17 cellular contexts compared by ENCODE assay signal in genomic region chr11:8045839-8046238, GRCh38. TPM values are rescaled to one million over a fixed set of nuclear protein-coding genes. Genes with fewer than 3 reads are reported as not detected.
A peak's percentile ranks its signal among the peaks of the same experiment; 100 is the strongest.
DNase-seq lines count a peak whose midpoint lies in the region; ATAC-seq and TF ChIP-seq lines count a peak whose summit lies in the region.
"Had no signal": no experiment of that assay in that cellular context is flagged by ENCODE, and none has a peak within 500 bp of the region (broad histone marks: within the 10 kb centered on the region; RNA-seq: fewer than 3 reads in every experiment).

No MANE protein-coding gene starts in this region.

- no peak overlapping the region for H2BK120ac ChIP-seq in mesendoderm (ENCODE audit: low read depth, low read length)

- H3K23ac ChIP-seq in mesendoderm (ENCODE audit: low read length): no peak overlapping the region

- H3K18ac ChIP-seq in mesendoderm (ENCODE audit: low read length): no peak overlapping the region

- no peak overlapping the region for H2BK5ac ChIP-seq in mesendoderm (ENCODE audit: low read length)

- H3K4me3 Mint-ChIP-seq in WTC11: no peak overlapping the region
- H3K4me3 Mint-ChIP-seq in activated CD4-positive, alpha-beta T cell treated with anti-CD3 and anti-CD28 coated beads, Interleukin-2, amount 10 ng/mL, durations not matched to agents 7 days and 5 days: no peak overlapping the region
- H3K4me3 Mint-ChIP-seq: CD14-positive monocyte; CD8-positive, alpha-beta T cell had no signal

- H3K4me1 Mint-ChIP-seq in WTC11: no peaks in the 10 kb centered on the region
- H3K4me1 Mint-ChIP-seq in activated CD4-positive, alpha-beta T cell treated with anti-CD3 and anti-CD28 coated beads, Interleukin-2, amount 10 ng/mL, durations not matched to agents 7 days and 5 days: no peaks in the 10 kb centered on the region
- H3K4me1 Mint-ChIP-seq: CD14-positive monocyte had no signal

- H3K4me1 ChIP-seq in heart right ventricle (peaks cover 0 to 4% (median 0%) of the 10 kb centered on the region in 9 donors), mesendoderm (ENCODE audit: control insufficient read depth, low read depth, low read length) (no peaks in the 10 kb centered on the region)
- H3K4me1 ChIP-seq: BLaER1, HAP-1 had no signal

- ATAC-seq in left ventricle myocardium superior (peak; percentile 11), heart right ventricle (no peak), WTC11 (peak; percentile 82)
- ATAC-seq: CD8-positive, alpha-beta T cell had no signal

- CTCF ChIA-PET in WTC11 (lab: Charles Lee): interaction anchor here (1.8 to 2.7 kb wide), 2 partner anchors 12 to 40 kb away, joined by 9 read pairs; no protein-coding TSS in a partner anchor
- CTCF ChIA-PET in activated CD4-positive, alpha-beta T cell treated with anti-CD3 and anti-CD28 coated beads, Interleukin-2, amount 10 ng/mL, durations not matched to agents 7 days and 5 days (lab: Charles Lee): no interaction called here

- no peak overlapping the region for H2AK5ac ChIP-seq in mesendoderm (ENCODE audit: low read length)

- no peak overlapping the region for H3K4me3 ChIP-seq in heart right ventricle
- H3K4me3 ChIP-seq in mesendoderm (ENCODE audit: low read length): no peak overlapping the region
- H3K4me3 ChIP-seq: BLaER1, HAP-1 had no signal

- TF ChIP-seq CTCF in heart right ventricle (IDR thresholded peaks at IDR 0.05): no peak
- TF ChIP-seq CTCF in WTC11 (IDR thresholded peaks at IDR 0.05): no peak

- no peaks in the 10 kb centered on the region for H3K79me2 ChIP-seq in mesendoderm (ENCODE audit: control insufficient read depth, insufficient read depth, low read length)

- H3K36me3 ChIP-seq in heart right ventricle: no peaks in the 10 kb centered on the region
- H3K36me3 ChIP-seq in mesendoderm (ENCODE audit: control insufficient read depth, insufficient read depth, low read length): no peaks in the 10 kb centered on the region
- H3K36me3 ChIP-seq: BLaER1, HAP-1 had no signal

- DNase-seq in left ventricle myocardium superior: no peak
- no peak for DNase-seq in heart right ventricle
- no peak for DNase-seq in WTC11 (ENCODE audit: low spot score)
- peak; percentile 29 for DNase-seq in mesendoderm
- DNase-seq in hippocampal formation (lab: John Stamatoyannopoulos, UW): no peak
- no peak for DNase-seq in activated CD4-positive, alpha-beta T cell treated with anti-CD3 and anti-CD28 coated beads, Interleukin-2, amount 10 ng/mL, durations not matched to agents 7 days and 5 days
- no peak for DNase-seq in NK-92 (lab: John Stamatoyannopoulos, UW; ENCODE audit: unreplicated experiment)
- DNase-seq: 8988T; Calu3; CD8-positive, alpha-beta T cell; DMS79 treated with DMSO at 0.1 percent for 48 hours; GF-D8; GOT3 had no signal

- POLR2A ChIA-PET in WTC11 (lab: Charles Lee): no interaction called here
- POLR2A ChIA-PET in activated CD4-positive, alpha-beta T cell treated with anti-CD3 and anti-CD28 coated beads, Interleukin-2, amount 10 ng/mL, durations not matched to agents 7 days and 5 days (lab: Charles Lee): no interaction called here

- peaks cover 10% of the 10 kb centered on the region for H3K27me3 Mint-ChIP-seq in WTC11 (ENCODE audit: low read depth)
- peaks cover 40% of the 10 kb centered on the region for H3K27me3 Mint-ChIP-seq in activated CD4-positive, alpha-beta T cell treated with anti-CD3 and anti-CD28 coated beads, Interleukin-2, amount 10 ng/mL, durations not matched to agents 7 days and 5 days

- H2BK15ac ChIP-seq in mesendoderm (replicated peaks; ENCODE audit: low read depth): no peak overlapping the region

- no peak overlapping the region for H3K9ac ChIP-seq in mesendoderm (ENCODE audit: low read length)
- H3K9ac ChIP-seq: BLaER1 had no signal

- H3K79me1 ChIP-seq in mesendoderm (ENCODE audit: low read length): no peaks in the 10 kb centered on the region

- no peak overlapping the region for H3K4ac ChIP-seq in mesendoderm (ENCODE audit: low read depth, low read length)

- H3K56ac ChIP-seq in mesendoderm (ENCODE audit: low read length): no peak overlapping the region

- no peaks in the 10 kb centered on the region for H3K9me3 ChIP-seq in heart right ventricle
- H3K9me3 ChIP-seq: BLaER1, HAP-1 had no signal

- no peak overlapping the region for H3K27ac ChIP-seq in heart right ventricle
- no peak overlapping the region for H3K27ac ChIP-seq in mesendoderm (ENCODE audit: low read depth, low read length)
- H3K27ac ChIP-seq: BLaER1 had no signal

- H3K27ac Mint-ChIP-seq in WTC11: no peak overlapping the region
- no peak overlapping the region for H3K27ac Mint-ChIP-seq in activated CD4-positive, alpha-beta T cell treated with anti-CD3 and anti-CD28 coated beads, Interleukin-2, amount 10 ng/mL, durations not matched to agents 7 days and 5 days
- H3K27ac Mint-ChIP-seq: CD14-positive monocyte; CD8-positive, alpha-beta T cell had no signal

- H4K5ac ChIP-seq in mesendoderm (ENCODE audit: low read length): no peak overlapping the region

- no peak overlapping the region for H3K4me2 ChIP-seq in mesendoderm (ENCODE audit: low read length)
- H3K4me2 ChIP-seq: BLaER1 had no signal

- H3K36me3 Mint-ChIP-seq in WTC11: no peaks in the 10 kb centered on the region
- H3K36me3 Mint-ChIP-seq in activated CD4-positive, alpha-beta T cell treated with anti-CD3 and anti-CD28 coated beads, Interleukin-2, amount 10 ng/mL, durations not matched to agents 7 days and 5 days (ENCODE audit: low read depth): no peaks in the 10 kb centered on the region
- H3K36me3 Mint-ChIP-seq: CD14-positive monocyte; CD8-positive, alpha-beta T cell had no signal

- H3K9me3 Mint-ChIP-seq in WTC11: peaks cover 12% of the 10 kb centered on the region
- no peaks in the 10 kb centered on the region for H3K9me3 Mint-ChIP-seq in activated CD4-positive, alpha-beta T cell treated with anti-CD3 and anti-CD28 coated beads, Interleukin-2, amount 10 ng/mL, durations not matched to agents 7 days and 5 days
- H3K9me3 Mint-ChIP-seq: CD14-positive monocyte; CD8-positive, alpha-beta T cell had no signal

- intact Hi-C loops in left ventricle myocardium superior (cut with micrococcal nuclease) (no loop called here), heart right ventricle (cut with DNase I) (no loop called here)

- H3K27me3 ChIP-seq in heart right ventricle (no peaks in the 10 kb centered on the region), mesendoderm (ENCODE audit: insufficient read depth, low read length, poor library complexity) (no peaks in the 10 kb centered on the region)
- H3K27me3 ChIP-seq: BLaER1 had no signal

- no peak overlapping the region for H4K8ac ChIP-seq in mesendoderm (ENCODE audit: low read depth, low read length)

- 46 to 49% methylated on average over 4 of the region's 4 CpGs for whole genome bisulfite sequencing in heart right ventricle, 2 donors
- no CpG with 5 or more reads among the region's 4 CpGs for WGBS in mesendoderm (ENCODE audit: extremely low coverage, insufficient coverage, low lambda C conversion rate)

TF ChIP-seq in WTC11, 78 proteins besides CTCF, POLR2A, EP300 and RAD21 (continues in another document):
- TF ChIP-seq GABPB1 (CRISPR knock-in tag; IDR thresholded peaks at IDR 0.05) (no peak), SOX15 (CRISPR knock-in tag; IDR thresholded peaks at IDR 0.05) (no peak), NR1H2 (CRISPR knock-in tag; IDR thresholded peaks at IDR 0.05) (no peak), MXD4 (CRISPR knock-in tag; IDR thresholded peaks at IDR 0.05; ENCODE audit: borderline replicate concordance) (no peak)
- TF ChIP-seq, protein P1, sequence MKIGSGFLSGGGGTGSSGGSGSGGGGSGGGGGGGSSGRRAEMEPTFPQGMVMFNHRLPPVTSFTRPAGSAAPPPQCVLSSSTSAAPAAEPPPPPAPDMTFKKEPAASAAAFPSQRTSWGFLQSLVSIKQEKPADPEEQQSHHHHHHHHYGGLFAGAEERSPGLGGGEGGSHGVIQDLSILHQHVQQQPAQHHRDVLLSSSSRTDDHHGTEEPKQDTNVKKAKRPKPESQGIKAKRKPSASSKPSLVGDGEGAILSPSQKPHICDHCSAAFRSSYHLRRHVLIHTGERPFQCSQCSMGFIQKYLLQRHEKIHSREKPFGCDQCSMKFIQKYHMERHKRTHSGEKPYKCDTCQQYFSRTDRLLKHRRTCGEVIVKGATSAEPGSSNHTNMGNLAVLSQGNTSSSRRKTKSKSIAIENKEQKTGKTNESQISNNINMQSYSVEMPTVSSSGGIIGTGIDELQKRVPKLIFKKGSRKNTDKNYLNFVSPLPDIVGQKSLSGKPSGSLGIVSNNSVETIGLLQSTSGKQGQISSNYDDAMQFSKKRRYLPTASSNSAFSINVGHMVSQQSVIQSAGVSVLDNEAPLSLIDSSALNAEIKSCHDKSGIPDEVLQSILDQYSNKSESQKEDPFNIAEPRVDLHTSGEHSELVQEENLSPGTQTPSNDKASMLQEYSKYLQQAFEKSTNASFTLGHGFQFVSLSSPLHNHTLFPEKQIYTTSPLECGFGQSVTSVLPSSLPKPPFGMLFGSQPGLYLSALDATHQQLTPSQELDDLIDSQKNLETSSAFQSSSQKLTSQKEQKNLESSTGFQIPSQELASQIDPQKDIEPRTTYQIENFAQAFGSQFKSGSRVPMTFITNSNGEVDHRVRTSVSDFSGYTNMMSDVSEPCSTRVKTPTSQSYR (CRISPR knock-in tag; IDR thresholded peaks at IDR 0.05): no peak

RNA-seq across cellular contexts. Expression of gene TUB, which starts 35.2 kb away (rescaled TPM):
- total RNA-seq in left ventricle myocardium superior (22.3 TPM), heart right ventricle (10 to 100 TPM; 11.6 to 28.2 (median 20.2) TPM), WTC11 (2021) (29.2 to 32.1 TPM (median 30.0 TPM) in 3 replicates)
- polyA plus RNA-seq in heart right ventricle: 1 to 10 TPM; 2.4 to 3.7 TPM
- polyA plus RNA-seq in mesendoderm (2013, experiment 1 of 2): 8.2 TPM
- polyA plus RNA-seq in mesendoderm (2013, experiment 2 of 2): 7.9 TPM
- under 1 TPM; 0.08 to 0.12 TPM for total RNA-seq in activated CD4-positive, alpha-beta T cell treated with anti-CD3 and anti-CD28 coated beads, Interleukin-2, amount 10 ng/mL, durations not matched to agents 7 days and 5 days
- total RNA-seq: CD8-positive, alpha-beta T cell; HT-29 had no signal
- polyA plus RNA-seq: CD14-positive monocyte had no signal

RNA-seq across cellular contexts. Expression of gene EIF3F, which starts 58.7 kb away (rescaled TPM):
- total RNA-seq in left ventricle myocardium superior (156 TPM), heart right ventricle (100 to 1,000 TPM; 142 to 176 (median 157) TPM), WTC11 (2021) (356 to 379 TPM (median 378 TPM) in 3 replicates)
- 100 to 1,000 TPM in 1 of 2 donors, 10 to 100 TPM in 1; 63.2 to 386 TPM for polyA plus RNA-seq in heart right ventricle
- polyA plus RNA-seq in mesendoderm (2013, experiment 1 of 2): 498 TPM
- 521 TPM for polyA plus RNA-seq in mesendoderm (2013, experiment 2 of 2)
- total RNA-seq in activated CD4-positive, alpha-beta T cell treated with anti-CD3 and anti-CD28 coated beads, Interleukin-2, amount 10 ng/mL, durations not matched to agents 7 days and 5 days: 100 to 1,000 TPM; 256 to 262 TPM

Comparison
In these comparisons a context has a peak if more than half of its experiments do, and no peak if none do; other contexts are left out.
1. ATAC-seq: peak in left ventricle myocardium superior (single experiment) and WTC11 (single experiment); none in heart right ventricle (0 of 8).
2. RNA of gene TUB, which starts 35.2 kb away (total RNA-seq): 29.2 to 32.1 TPM in WTC11, 22.3 TPM in left ventricle myocardium superior (single experiment) and 11.6 to 28.2 TPM in heart right ventricle; 0.08 to 0.12 TPM in activated CD4-positive, alpha-beta T cell treated with anti-CD3 and anti-CD28 coated beads, Interleukin-2, amount 10 ng/mL, durations not matched to agents 7 days and 5 days; every median in the first group is over 10 times any median in the second.